In the genomic region with DNA sequence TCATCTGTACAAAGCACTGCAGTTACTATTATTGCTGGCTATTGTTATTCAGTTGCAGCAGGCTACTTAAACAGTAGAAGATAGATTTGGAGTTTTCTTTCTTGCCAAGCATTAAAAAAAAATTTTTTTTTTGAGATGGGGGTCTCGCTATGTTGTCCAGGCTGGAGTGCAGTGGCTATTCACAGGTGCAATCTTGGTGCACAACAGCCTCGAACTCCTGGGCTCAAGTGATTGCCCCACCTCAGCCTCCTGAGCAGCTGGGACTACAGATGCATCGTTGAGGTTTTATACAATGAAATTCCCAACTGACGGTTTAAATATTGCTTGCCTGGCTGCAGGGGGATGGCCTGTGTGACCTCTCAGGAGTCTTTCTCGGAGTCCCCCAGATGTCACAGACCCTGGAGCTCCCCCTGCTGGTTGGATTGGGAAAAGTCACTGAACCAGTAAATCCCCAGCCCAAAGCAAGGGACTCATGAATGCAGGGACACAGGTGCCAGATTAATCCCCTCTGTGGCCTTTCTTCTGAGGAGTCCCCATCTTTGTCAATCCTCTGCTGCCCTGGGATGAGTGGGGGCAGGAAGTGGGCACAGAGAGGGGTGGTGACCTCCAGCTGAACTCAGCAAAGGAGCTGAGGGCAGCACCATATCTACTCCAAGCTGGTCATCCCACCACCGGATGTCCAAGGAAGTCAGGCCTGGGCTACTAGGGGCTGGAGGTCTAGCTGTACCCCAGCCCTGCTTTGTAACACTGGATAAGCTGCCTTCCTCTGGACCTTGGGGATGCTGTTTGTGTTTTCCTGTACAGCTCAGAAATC, we compare ENCODE assay signal across 9 cellular contexts.
DNase-seq lines count a peak whose midpoint lies in the region; ATAC-seq and TF ChIP-seq lines count a peak whose summit lies in the region.
"Had no signal": no experiment of that assay in that cellular context is flagged by ENCODE, and none has a peak within 500 bp of the region (broad histone marks: within the 10 kb centered on the region; RNA-seq: fewer than 3 reads in every experiment).

No MANE protein-coding gene starts in this region.

- H3K4me1 Mint-ChIP-seq in immature natural killer cell, result no peaks in the 10 kb centered on the region

- in situ Hi-C loops in T47D (cut with HindIII; ENCODE audit: low pct_unique_long_range_greater_than_20kb, low sequenced_read_pairs), result no loop called here

- no peak overlapping the region for H3K4me3 Mint-ChIP-seq in immature natural killer cell
- H3K4me3 Mint-ChIP-seq: dendritic cell treated with granulocyte-macrophage colony-stimulating factor and Interleukin-4, amounts not matched to agents 40 ng/mL and 50 ng/mL, for 4 days had no signal

- H3K36me3 Mint-ChIP-seq in immature natural killer cell, result no peaks in the 10 kb centered on the region

- H3K27me3 ChIP-seq in MG63 (no peaks in the 10 kb centered on the region), WERI-Rb-1 (ENCODE audit: insufficient read depth, low read depth, severe bottlenecking) (no peaks in the 10 kb centered on the region)

- H3K36me3 ChIP-seq in MG63 (no peaks in the 10 kb centered on the region), WERI-Rb-1 (peaks cover 84% of the 10 kb centered on the region)

- H3K9me3 Mint-ChIP-seq in immature natural killer cell, result peaks cover 0 to 1% (median 0%) of the 10 kb centered on the region in 6 donors
- H3K9me3 Mint-ChIP-seq: dendritic cell treated with granulocyte-macrophage colony-stimulating factor and Interleukin-4, amounts not matched to agents 40 ng/mL and 50 ng/mL, for 4 days had no signal

- peak; percentile 45 for DNase-seq in EL
- DNase-seq in MG63, result peak; percentile 15
- DNase-seq in WERI-Rb-1, result peak; percentile 90
- peak; percentile 53 to 59 for DNase-seq in T47D (ENCODE audit: low read depth in 1 of 2, low spot score in 1 of 2)
- peak; percentile 52 to 68 (median 60) for DNase-seq in immature natural killer cell
- peak; percentile 59 to 70 for DNase-seq in stimulated activated CD4-positive, alpha-beta T cell treated with anti-CD3 and anti-CD28 coated beads, Interleukin-15, amount 100 ng/mL, for 48 hours (ENCODE audit: low read depth in 2 of 2)
- DNase-seq in cortex of kidney (lab: John Stamatoyannopoulos, UW), result no peak

- no peak for ATAC-seq in HG02840 (IDR thresholded peaks at IDR 0.05; ENCODE audit: low FRiP score, unreplicated experiment)

- TF ChIP-seq CTCF in WERI-Rb-1 (IDR thresholded peaks at IDR 0.05; ENCODE audit: low read depth, low read length), result peak; percentile 78

- H3K9me3 ChIP-seq in MG63, result no peaks in the 10 kb centered on the region
- no peaks in the 10 kb centered on the region for H3K9me3 ChIP-seq in WERI-Rb-1 (ENCODE audit: severe bottlenecking)

- H3K27ac ChIP-seq in WERI-Rb-1, result no peak overlapping the region

- H3K4me3 ChIP-seq in MG63 (no peak overlapping the region), WERI-Rb-1 (ENCODE audit: low read depth, low read length) (no peak overlapping the region)

- no peak overlapping the region for H3K27ac Mint-ChIP-seq in immature natural killer cell

- no peaks in the 10 kb centered on the region for H3K27me3 Mint-ChIP-seq in immature natural killer cell (ENCODE audit: low read depth in 3 of 3)
